16 cellular contexts compared by ENCODE assay signal in the genomic region with DNA sequence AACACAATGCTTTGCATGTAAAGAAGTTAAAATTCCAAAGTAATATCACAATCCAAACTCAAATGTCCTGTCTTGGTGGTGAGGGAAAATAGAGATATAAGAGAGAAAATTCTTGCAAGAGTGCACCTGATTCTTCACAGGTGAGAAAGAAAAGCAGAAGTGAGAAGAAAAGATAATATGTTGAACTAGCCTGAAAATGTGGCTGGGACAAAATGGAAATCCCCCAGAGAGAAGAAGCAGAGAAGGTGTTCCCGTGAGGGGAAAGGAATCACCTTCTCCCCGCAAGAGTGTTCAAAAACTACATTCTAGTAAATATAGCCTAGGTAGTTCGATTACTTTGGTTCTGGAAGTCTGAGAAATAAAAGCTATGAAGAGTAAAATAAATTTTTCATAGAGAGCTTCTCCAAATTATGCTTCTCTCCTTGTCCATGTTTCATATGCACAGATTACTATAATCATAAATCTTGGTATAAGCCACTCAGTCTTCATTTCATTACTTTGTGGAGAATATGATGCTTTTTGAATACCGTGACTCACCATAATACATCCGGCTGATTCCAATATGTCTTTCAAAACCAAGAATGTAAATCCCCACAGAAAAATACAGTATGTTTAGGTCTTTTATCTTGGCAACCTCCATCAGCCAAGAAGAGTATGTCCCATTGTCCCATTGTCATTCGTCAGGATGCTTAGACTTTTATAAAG.
DNase-seq lines count a peak whose midpoint lies in the region; ATAC-seq and FAIRE-seq lines count a peak whose summit lies in the region.
"Had no signal": no experiment of that assay in that cellular context is flagged by ENCODE, and none has a peak within 500 bp of the region (broad histone marks: within the 10 kb centered on the region; RNA-seq: fewer than 3 reads in every experiment).

No MANE protein-coding gene starts in this region.

- no peak overlapping the region for H3K27ac ChIP-seq in small intestine (ENCODE audit: low read depth in 1 of 2, low read length in 1 of 2)

- H3K4me1 ChIP-seq in small intestine (ENCODE audit: control insufficient read depth in 2 of 2, insufficient read depth in 1 of 2, low read depth in 1 of 2, low read length in 1 of 2) = no peaks in the 10 kb centered on the region

- no peak for FAIRE-seq in small intestine (lab: Jason Lieb, UNC)
- FAIRE-seq: HepG2 had no signal

- H3K27me3 ChIP-seq in small intestine (ENCODE audit: control insufficient read depth in 2 of 2, insufficient read depth in 2 of 2, low read length in 2 of 2) = no peaks in the 10 kb centered on the region

- ATAC-seq in GM19035 (IDR thresholded peaks at IDR 0.05; ENCODE audit: unreplicated experiment) (peak; percentile 73), GM21717 (IDR thresholded peaks at IDR 0.05; ENCODE audit: unreplicated experiment) (peak; percentile 93), HG03135 (IDR thresholded peaks at IDR 0.05; ENCODE audit: unreplicated experiment) (peak; percentile 50), esophagus mucosa (no peak)
- ATAC-seq: HCT116, HepG2, left ventricle myocardium superior had no signal

- H3K4me3 ChIP-seq in small intestine (ENCODE audit: low read depth in 1 of 2, low read length in 2 of 2) = no peak overlapping the region
- H3K4me3 ChIP-seq: smooth muscle cell had no signal

- H3K36me3 ChIP-seq in small intestine (ENCODE audit: control insufficient read depth in 2 of 2, insufficient read depth in 2 of 2, low read length in 2 of 2) = no peaks in the 10 kb centered on the region

- no peak for DNase-seq in DMS79 (lab: John Stamatoyannopoulos, UW)
- DNase-seq in H4 (ENCODE audit: low spot score) = no peak
- DNase-seq in small intestine = no peak
- DNase-seq: activated CD8-positive, alpha-beta memory T cell treated with anti-CD3 and anti-CD28 coated beads for 24 hours; activated naive CD4-positive, alpha-beta T cell treated with anti-CD3 and anti-CD28 coated beads, Interleukin-2, amount 10 ng/mL, durations not matched to agents 7 days and 5 days; cerebellar nuclear complex; left ventricle myocardium superior; NCI-H1105 treated with DMSO at 0.1 percent for 48 hours; NCI-H524 had no signal

- WGBS in small intestine, 3 donors = 84 to 90% (median 89%) methylated on average over 6 of the region's 6 CpGs

- no peaks in the 10 kb centered on the region for H3K9me3 ChIP-seq in small intestine (ENCODE audit: control insufficient read depth, low read depth)
